ENCODE assay signal across 25 cellular contexts in genomic region chr5:6886866-6887265, GRCh38.
"Had no signal": no experiment of that assay in that cellular context is flagged by ENCODE, and none has a peak within 500 bp of the region (broad histone marks: within the 10 kb centered on the region; RNA-seq: fewer than 3 reads in every experiment).

No MANE protein-coding gene starts in this region.

- H3K9me3 ChIP-seq: pancreas had no signal

- H3K36me3 ChIP-seq: gastroesophageal sphincter, neutrophil, pancreas, right atrium auricular region, upper lobe of left lung had no signal

- H3K4me1 ChIP-seq: gastroesophageal sphincter, pancreas, psoas muscle, right atrium auricular region, upper lobe of left lung had no signal

- DNase-seq: activated CD4-positive, alpha-beta memory T cell treated with anti-CD3 and anti-CD28 coated beads, Interleukin-2, amount 10 ng/mL, durations not matched to agents 7 days and 5 days; activated CD4-positive, alpha-beta T cell treated with anti-CD3 and anti-CD28 coated beads for 4 hours; activated CD4-positive, CD25-positive, alpha-beta regulatory T cell; activated CD8-positive, alpha-beta memory T cell treated with anti-CD3 and anti-CD28 coated beads, Interleukin-2, amount 10 ng/mL, durations not matched to agents 7 days and 5 days; activated effector memory CD4-positive, alpha-beta T cell treated with anti-CD3 and anti-CD28 coated beads, Interleukin-2, amount 50 U/mL, for 16 hours; activated naive CD4-positive, alpha-beta T cell treated with anti-CD3 and anti-CD28 coated beads, Interleukin-2, amount 50 U/mL, for 16 hours; activated naive CD8-positive, alpha-beta T cell treated with anti-CD3 and anti-CD28 coated beads, Interleukin-2, amount 50 U/mL, for 24 hours; activated T-cell treated with anti-CD3 and anti-CD28 coated beads for 4 hours; cerebellar nuclear complex; endodermal cell; hypothalamus; left ventricle myocardium superior; mammary epithelial cell; natural killer cell; pancreas; psoas muscle; stimulated activated CD4-positive, alpha-beta T cell treated with anti-CD3 and anti-CD28 coated beads, Interleukin-4, amount 100 ng/mL, for 4 hours; stimulated activated naive CD8-positive, alpha-beta T cell treated with anti-CD3 and anti-CD28 coated beads, Interleukin-15, Interleukin-2, amounts not matched to agents 100 U/mL and 50 U/mL, for 24 hours; T1000; upper lobe of left lung had no signal

- H3K4me1 Mint-ChIP-seq: activated naive CD8-positive, alpha-beta T cell treated with anti-CD3 and anti-CD28 coated beads, Interleukin-2, amount 50 U/mL, for 24 hours; endodermal cell; mesothelial cell of epicardium; natural killer cell had no signal

- H3K4me3 Mint-ChIP-seq: activated CD4-positive, alpha-beta memory T cell treated with anti-CD3 and anti-CD28 coated beads, Interleukin-2, amount 10 ng/mL, durations not matched to agents 7 days and 5 days; activated CD8-positive, alpha-beta memory T cell treated with anti-CD3 and anti-CD28 coated beads, Interleukin-2, amount 10 ng/mL, durations not matched to agents 7 days and 5 days; activated naive CD8-positive, alpha-beta T cell treated with anti-CD3 and anti-CD28 coated beads, Interleukin-2, amount 50 U/mL, for 24 hours; endodermal cell; mesothelial cell of epicardium; natural killer cell had no signal

- H3K27me3 ChIP-seq: gastroesophageal sphincter, neutrophil, pancreas, right atrium auricular region, upper lobe of left lung had no signal

- H3K4me3 ChIP-seq: coronary artery, gastroesophageal sphincter, pancreas, psoas muscle, right atrium auricular region, upper lobe of left lung had no signal

- ATAC-seq: activated CD8-positive, alpha-beta memory T cell treated with anti-CD3 and anti-CD28 coated beads, Interleukin-2, amount 10 ng/mL, durations not matched to agents 7 days and 5 days; activated naive CD8-positive, alpha-beta T cell treated with anti-CD3 and anti-CD28 coated beads, Interleukin-2, amount 50 U/mL, for 24 hours; gastroesophageal sphincter; left ventricle myocardium superior; natural killer cell; pancreas; psoas muscle; stimulated activated naive CD8-positive, alpha-beta T cell treated with anti-CD3 and anti-CD28 coated beads, Interleukin-15, Interleukin-2, amounts not matched to agents 100 U/mL and 50 U/mL, for 24 hours had no signal

- H3K27ac Mint-ChIP-seq: activated CD4-positive, alpha-beta memory T cell treated with anti-CD3 and anti-CD28 coated beads, Interleukin-2, amount 10 ng/mL, durations not matched to agents 7 days and 5 days; activated CD8-positive, alpha-beta memory T cell treated with anti-CD3 and anti-CD28 coated beads, Interleukin-2, amount 10 ng/mL, durations not matched to agents 7 days and 5 days; activated naive CD8-positive, alpha-beta T cell treated with anti-CD3 and anti-CD28 coated beads, Interleukin-2, amount 50 U/mL, for 24 hours; endodermal cell; mesothelial cell of epicardium; natural killer cell had no signal

- H3K36me3 Mint-ChIP-seq: mesothelial cell of epicardium, natural killer cell had no signal

- H3K27me3 Mint-ChIP-seq: activated CD4-positive, alpha-beta memory T cell treated with anti-CD3 and anti-CD28 coated beads, Interleukin-2, amount 10 ng/mL, durations not matched to agents 7 days and 5 days; activated CD8-positive, alpha-beta memory T cell treated with anti-CD3 and anti-CD28 coated beads, Interleukin-2, amount 10 ng/mL, durations not matched to agents 7 days and 5 days; activated naive CD8-positive, alpha-beta T cell treated with anti-CD3 and anti-CD28 coated beads, Interleukin-2, amount 50 U/mL, for 24 hours had no signal

- H3K27ac ChIP-seq: coronary artery, gastroesophageal sphincter, neutrophil, pancreas, psoas muscle, right atrium auricular region, upper lobe of left lung had no signal
